In genomic region chr10:77710759-77711682, GRCh38 we compare ENCODE assay signal across 8 cellular contexts.
A peak's percentile ranks its signal among the peaks of the same experiment; 100 is the strongest.
DNase-seq lines count a peak whose midpoint lies in the region; ATAC-seq, FAIRE-seq and TF ChIP-seq lines count a peak whose summit lies in the region.

No MANE protein-coding gene starts in this region.

- ATAC-seq in GM21528 (IDR thresholded peaks at IDR 0.05; ENCODE audit: low FRiP score, unreplicated experiment) (peak; percentile 87), RWPE2 (ENCODE audit: low read depth) (peak; percentile 92), Right ventricle myocardium superior (ENCODE audit: poor library complexity) (peak; percentile 99), pancreas (peak; percentile 97 to 100 (median 100))

- H3K27ac Mint-ChIP-seq in activated naive CD4-positive, alpha-beta T cell treated with anti-CD3 and anti-CD28 coated beads for 36 hours, result no peak overlapping the region

- H3K4me1 ChIP-seq in RWPE2 (ENCODE audit: insufficient read depth, poor library complexity, severe bottlenecking) (no peaks in the 10 kb centered on the region), pancreas (no peaks in the 10 kb centered on the region), thyroid gland (peaks cover 0 to 6% of the 10 kb centered on the region in 2 donors)

- H3K4me3 ChIP-seq in RWPE2 (ENCODE audit: severe bottlenecking), result peak overlapping the region; percentile 9
- H3K4me3 ChIP-seq in pancreas, result peak overlapping the region; percentile 11 to 43 (median 22)
- peak overlapping the region in 1 of 3 donors; percentile 28 for H3K4me3 ChIP-seq in thyroid gland (replicated peaks in 1 of 3)

- no peaks in the 10 kb centered on the region for H3K27me3 ChIP-seq in RWPE2 (ENCODE audit: insufficient read depth, poor library complexity, severe bottlenecking)
- no peaks in the 10 kb centered on the region for H3K27me3 ChIP-seq in pancreas
- H3K27me3 ChIP-seq in thyroid gland, result no peaks in the 10 kb centered on the region

- FAIRE-seq in pancreas (lab: Jason Lieb, UNC), result no peak

- peak; percentile 99 for TF ChIP-seq CTCF in RWPE2 (IDR thresholded peaks at IDR 0.05; ENCODE audit: poor library complexity, severe bottlenecking)
- TF ChIP-seq CTCF in pancreas (IDR thresholded peaks at IDR 0.05), result peak; percentile 97 to 98 (median 98)
- TF ChIP-seq CTCF in thyroid gland (IDR thresholded peaks at IDR 0.05), result peak; percentile 60 to 99 (median 94)

- peaks cover 25% of the 10 kb centered on the region for H3K27me3 Mint-ChIP-seq in activated naive CD4-positive, alpha-beta T cell treated with anti-CD3 and anti-CD28 coated beads for 36 hours (ENCODE audit: low read depth)

- H3K4me1 Mint-ChIP-seq in activated naive CD4-positive, alpha-beta T cell treated with anti-CD3 and anti-CD28 coated beads for 36 hours (ENCODE audit: low read depth), result peaks cover 6% of the 10 kb centered on the region

- no peaks in the 10 kb centered on the region for H3K36me3 ChIP-seq in RWPE2 (ENCODE audit: low read depth)
- no peaks in the 10 kb centered on the region for H3K36me3 ChIP-seq in pancreas
- no peaks in the 10 kb centered on the region for H3K36me3 ChIP-seq in thyroid gland

- TF ChIP-seq POLR2A in thyroid gland (IDR thresholded peaks at IDR 0.05), result no peak

- DNase-seq in DMS53 treated with DMSO at 0.1 percent for 48 hours (lab: John Stamatoyannopoulos, UW; ENCODE audit: unreplicated experiment) (peak; percentile 53), HuH-7 (ENCODE audit: low spot score) (peak; percentile 77), RWPE2 (ENCODE audit: low spot score) (no peak), Right ventricle myocardium superior (peak; percentile 89), pancreas (peak; percentile 55 to 98 (median 82)), thyroid gland (peak; percentile 70 to 73)
- peak; percentile 73 for DNase-seq in activated naive CD4-positive, alpha-beta T cell treated with anti-CD3 and anti-CD28 coated beads for 36 hours

- H3K36me3 Mint-ChIP-seq in activated naive CD4-positive, alpha-beta T cell treated with anti-CD3 and anti-CD28 coated beads for 36 hours (ENCODE audit: low read depth), result no peaks in the 10 kb centered on the region

- H3K27ac ChIP-seq in RWPE2 (ENCODE audit: poor library complexity, severe bottlenecking) (no peak overlapping the region), pancreas (no peak overlapping the region), thyroid gland (no peak overlapping the region)

- 17 to 24% methylated on average over 42 to 51 of the region's 51 CpGs for WGBS in pancreas, 2 donors
- WGBS in thyroid gland, 2 donors, result 26 to 27% methylated on average over 19 to 24 of the region's 51 CpGs

- no peaks in the 10 kb centered on the region for H3K9me3 Mint-ChIP-seq in activated naive CD4-positive, alpha-beta T cell treated with anti-CD3 and anti-CD28 coated beads for 36 hours

- H3K9me3 ChIP-seq in RWPE2 (ENCODE audit: severe bottlenecking), result no peaks in the 10 kb centered on the region
- no peaks in the 10 kb centered on the region for H3K9me3 ChIP-seq in pancreas
- no peaks in the 10 kb centered on the region for H3K9me3 ChIP-seq in thyroid gland

- intact Hi-C loops in activated naive CD4-positive, alpha-beta T cell treated with anti-CD3 and anti-CD28 coated beads for 36 hours (cut with micrococcal nuclease), result loop anchor here (1.0 to 10.0 kb wide), 5 partner anchors 20 to 546 kb away; no protein-coding TSS in a partner anchor
- intact Hi-C loops in Right ventricle myocardium superior (cut with DNase I), result loop anchor here (5.0 kb wide), 1 partner anchor 544 kb away; no protein-coding TSS in a partner anchor
- intact Hi-C loops in pancreas (cut with DNase I), result loop anchor here in 2 of 3 donors (5.0 to 10.0 kb wide), 2 partner anchors 536 to 544 kb away; no protein-coding TSS in a partner anchor
- intact Hi-C loops in thyroid gland (cut with DNase I), result no loop called here

- H3K4me3 Mint-ChIP-seq in activated naive CD4-positive, alpha-beta T cell treated with anti-CD3 and anti-CD28 coated beads for 36 hours, result peak overlapping the region; percentile 49

- CTCF ChIA-PET in activated naive CD4-positive, alpha-beta T cell treated with anti-CD3 and anti-CD28 coated beads for 36 hours (lab: Charles Lee), result interaction anchor here (0.7 to 5.1 kb wide), 25 partner anchors 10 to 545 kb away, joined by 3 to 30 read pairs (median 4); no protein-coding TSS in a partner anchor
